ENCODE assay signal across 1 cellular context in the genomic region with DNA sequence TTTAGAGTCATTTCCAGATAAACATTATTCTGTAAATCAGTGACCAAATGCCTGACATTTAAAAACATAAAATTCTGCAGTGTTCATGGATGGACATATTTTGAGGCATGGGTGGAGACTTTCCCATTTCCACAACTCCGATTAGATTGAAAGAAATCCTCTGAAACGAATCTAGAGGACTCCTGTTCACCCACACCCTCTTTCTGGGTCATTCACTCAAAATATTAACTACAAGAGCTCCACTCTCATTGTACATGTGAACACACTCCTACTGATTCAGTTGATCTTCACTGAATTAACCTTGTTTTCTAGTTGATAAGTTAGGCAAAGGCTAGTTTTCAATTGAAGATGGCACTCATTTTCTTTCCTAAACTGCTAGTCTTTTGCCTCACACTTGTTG.
TF ChIP-seq lines count a peak whose summit lies in the region.

No MANE protein-coding gene starts in this region.

TF ChIP-seq in H1, 55 proteins besides CTCF, POLR2A, EP300 and RAD21:
- no peak for TF ChIP-seq CHD1 (IDR thresholded peaks at IDR 0.05; ENCODE audit: low read depth, low read length)
- no peak for TF ChIP-seq RNF2 (IDR thresholded peaks at IDR 0.05; ENCODE audit: borderline replicate concordance, low read depth, low read length, missing control alignments, poor library complexity, severe bottlenecking)
- TF ChIP-seq CTBP2 (IDR thresholded peaks at IDR 0.05; ENCODE audit: borderline replicate concordance, insufficient read depth, insufficient read length, low read length): no peak
- TF ChIP-seq, protein P1, sequence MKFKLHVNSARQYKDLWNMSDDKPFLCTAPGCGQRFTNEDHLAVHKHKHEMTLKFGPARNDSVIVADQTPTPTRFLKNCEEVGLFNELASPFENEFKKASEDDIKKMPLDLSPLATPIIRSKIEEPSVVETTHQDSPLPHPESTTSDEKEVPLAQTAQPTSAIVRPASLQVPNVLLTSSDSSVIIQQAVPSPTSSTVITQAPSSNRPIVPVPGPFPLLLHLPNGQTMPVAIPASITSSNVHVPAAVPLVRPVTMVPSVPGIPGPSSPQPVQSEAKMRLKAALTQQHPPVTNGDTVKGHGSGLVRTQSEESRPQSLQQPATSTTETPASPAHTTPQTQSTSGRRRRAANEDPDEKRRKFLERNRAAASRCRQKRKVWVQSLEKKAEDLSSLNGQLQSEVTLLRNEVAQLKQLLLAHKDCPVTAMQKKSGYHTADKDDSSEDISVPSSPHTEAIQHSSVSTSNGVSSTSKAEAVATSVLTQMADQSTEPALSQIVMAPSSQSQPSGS (IDR thresholded peaks at IDR 0.05; ENCODE audit: low read length): no peak
- no peak for TF ChIP-seq BACH1 (IDR thresholded peaks at IDR 0.05; ENCODE audit: low read length)
- no peak for TF ChIP-seq HDAC2 (IDR thresholded peaks at IDR 0.05; ENCODE audit: borderline replicate concordance in 1 of 2, low read depth in 2 of 2, low read length in 2 of 2)
- TF ChIP-seq CREB1 (IDR thresholded peaks at IDR 0.05): no peak
- no peak for TF ChIP-seq SUZ12 (IDR thresholded peaks at IDR 0.05; ENCODE audit: low read length)
- TF ChIP-seq, protein P2, sequence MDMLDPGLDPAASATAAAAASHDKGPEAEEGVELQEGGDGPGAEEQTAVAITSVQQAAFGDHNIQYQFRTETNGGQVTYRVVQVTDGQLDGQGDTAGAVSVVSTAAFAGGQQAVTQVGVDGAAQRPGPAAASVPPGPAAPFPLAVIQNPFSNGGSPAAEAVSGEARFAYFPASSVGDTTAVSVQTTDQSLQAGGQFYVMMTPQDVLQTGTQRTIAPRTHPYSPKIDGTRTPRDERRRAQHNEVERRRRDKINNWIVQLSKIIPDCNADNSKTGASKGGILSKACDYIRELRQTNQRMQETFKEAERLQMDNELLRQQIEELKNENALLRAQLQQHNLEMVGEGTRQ (IDR thresholded peaks at IDR 0.05; ENCODE audit: low read length): no peak
- TF ChIP-seq, protein P3, sequence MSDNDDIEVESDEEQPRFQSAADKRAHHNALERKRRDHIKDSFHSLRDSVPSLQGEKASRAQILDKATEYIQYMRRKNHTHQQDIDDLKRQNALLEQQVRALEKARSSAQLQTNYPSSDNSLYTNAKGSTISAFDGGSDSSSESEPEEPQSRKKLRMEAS (IDR thresholded peaks at IDR 0.05): no peak
- TF ChIP-seq SP1 (IDR thresholded peaks at IDR 0.05; ENCODE audit: low read depth, low read length): no peak
- no peak for TF ChIP-seq CBX8 (IDR thresholded peaks at IDR 0.05; ENCODE audit: borderline replicate concordance, low read depth, low read length)
- no peak for TF ChIP-seq NANOG (IDR thresholded peaks at IDR 0.05; ENCODE audit: insufficient read depth, low read depth, low read length, poor library complexity, severe bottlenecking)
- no peak for TF ChIP-seq TBP (IDR thresholded peaks at IDR 0.05; ENCODE audit: low read depth, low read length)
- TF ChIP-seq, protein P4, sequence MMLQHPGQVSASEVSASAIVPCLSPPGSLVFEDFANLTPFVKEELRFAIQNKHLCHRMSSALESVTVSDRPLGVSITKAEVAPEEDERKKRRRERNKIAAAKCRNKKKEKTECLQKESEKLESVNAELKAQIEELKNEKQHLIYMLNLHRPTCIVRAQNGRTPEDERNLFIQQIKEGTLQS (IDR thresholded peaks at IDR 0.05; ENCODE audit: insufficient read depth, low read depth, low read length): no peak
- no peak for TF ChIP-seq SP2 (IDR thresholded peaks at IDR 0.05; ENCODE audit: low read length)
- TF ChIP-seq, protein P5, sequence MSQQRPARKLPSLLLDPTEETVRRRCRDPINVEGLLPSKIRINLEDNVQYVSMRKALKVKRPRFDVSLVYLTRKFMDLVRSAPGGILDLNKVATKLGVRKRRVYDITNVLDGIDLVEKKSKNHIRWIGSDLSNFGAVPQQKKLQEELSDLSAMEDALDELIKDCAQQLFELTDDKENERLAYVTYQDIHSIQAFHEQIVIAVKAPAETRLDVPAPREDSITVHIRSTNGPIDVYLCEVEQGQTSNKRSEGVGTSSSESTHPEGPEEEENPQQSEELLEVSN (IDR thresholded peaks at IDR 0.05): no peak
- no peak for TF ChIP-seq GABPA (IDR thresholded peaks at IDR 0.05; ENCODE audit: borderline replicate concordance, insufficient read depth, low read length)
- no peak for TF ChIP-seq TCF12 (IDR thresholded peaks at IDR 0.05; ENCODE audit: low read depth, low read length)
